In the genomic region with DNA sequence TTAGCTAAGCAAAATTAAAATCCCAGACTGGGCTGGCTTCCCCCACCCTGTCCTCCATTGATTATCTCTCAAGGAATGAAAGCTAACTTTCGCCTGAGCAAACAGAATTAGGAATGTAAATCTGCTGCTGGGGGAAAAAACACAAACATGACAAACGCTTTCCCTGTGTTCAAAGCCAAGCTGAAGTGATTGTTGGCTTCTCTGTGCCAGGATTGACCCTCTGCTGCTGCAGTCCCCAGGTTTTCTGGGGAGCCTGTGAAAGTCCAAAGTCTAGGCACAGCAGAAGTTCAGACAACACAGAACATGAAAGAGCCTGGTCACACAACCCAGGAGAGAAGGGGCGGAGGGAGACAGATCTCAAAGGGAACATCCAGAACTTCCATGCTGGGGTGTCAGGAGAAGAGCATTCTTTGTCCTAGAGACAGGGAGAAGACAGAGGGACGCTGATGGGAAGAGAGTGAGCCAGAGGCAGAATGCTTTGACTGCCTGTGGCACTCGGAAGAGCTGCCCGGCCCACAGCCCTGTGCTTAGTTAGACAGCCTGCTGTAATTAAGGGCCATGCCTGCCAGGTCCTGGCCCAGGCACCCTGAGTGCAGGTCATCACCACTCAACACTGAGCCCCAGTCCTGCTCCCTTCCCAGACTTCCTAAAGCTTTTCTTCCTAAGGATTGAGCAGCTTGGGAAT, we compare ENCODE assay signal across 15 cellular contexts. TPM values are rescaled to one million over a fixed set of nuclear protein-coding genes. Genes with fewer than 3 reads are reported as not detected.
DNase-seq lines count a peak whose midpoint lies in the region; ATAC-seq and TF ChIP-seq lines count a peak whose summit lies in the region.
"Had no signal": no experiment of that assay in that cellular context is flagged by ENCODE, and none has a peak within 500 bp of the region (broad histone marks: within the 10 kb centered on the region; RNA-seq: fewer than 3 reads in every experiment).

No MANE protein-coding gene starts in this region.

- H3K9ac ChIP-seq in BLaER1 treated with 17β-estradiol and CSF1 and Interleukin-3, amounts not matched to agents 10 nM and 100 nM: peak overlapping the region in 4 of 11 experiments; percentile 27 to 48 (median 33); a peak in 6 of 22 replicates

- TF ChIP-seq CTCF in GM23338 (conservative IDR thresholded peaks at IDR 0.05; ENCODE audit: low read depth in 2 of 2): no peak

- peak overlapping the region; percentile 70 for H3K27ac Mint-ChIP-seq in GM23338
- peak overlapping the region; percentile 74 for H3K27ac Mint-ChIP-seq in central memory CD8-positive, alpha-beta T cell (ENCODE audit: low read depth)
- H3K27ac Mint-ChIP-seq in naive thymus-derived CD8-positive, alpha-beta T cell: peak overlapping the region; percentile 53 to 92 (median 80)

- peaks cover 51% of the 10 kb centered on the region for H3K4me1 Mint-ChIP-seq in GM23338
- peaks cover 74% of the 10 kb centered on the region for H3K4me1 Mint-ChIP-seq in central memory CD8-positive, alpha-beta T cell
- peaks cover 54 to 89% (median 86%) of the 10 kb centered on the region in 4 donors for H3K4me1 Mint-ChIP-seq in naive thymus-derived CD8-positive, alpha-beta T cell

- POLR2A ChIA-PET in naive thymus-derived CD8-positive, alpha-beta T cell (lab: Charles Lee): interaction anchor here (0.7 to 14.2 kb wide), 5 partner anchors 9 to 61 kb away, joined by 3 to 352 read pairs (median 3); partner anchors contain the start of gene PIK3IP1

- peak overlapping the region; percentile 2; the same call in 1 of the 3 replicates for H3K4me3 Mint-ChIP-seq in GM23338
- H3K4me3 Mint-ChIP-seq in central memory CD8-positive, alpha-beta T cell: no peak overlapping the region
- peak overlapping the region in 5 of 10 donors; percentile 25 to 45 (median 27) for H3K4me3 Mint-ChIP-seq in naive thymus-derived CD8-positive, alpha-beta T cell

- peaks cover 4% of the 10 kb centered on the region for H3F3A ChIP-seq in GM23338 (replicated peaks; ENCODE audit: low read depth)

- peaks cover 58% of the 10 kb centered on the region for H3K79me2 ChIP-seq in GM23338 (replicated peaks; ENCODE audit: insufficient read depth)

- H3K27me3 Mint-ChIP-seq in GM23338 (ENCODE audit: insufficient read depth, low read depth, poor library complexity): peaks cover 25% of the 10 kb centered on the region
- H3K27me3 Mint-ChIP-seq in central memory CD8-positive, alpha-beta T cell: no peaks in the 10 kb centered on the region
- H3K27me3 Mint-ChIP-seq in naive thymus-derived CD8-positive, alpha-beta T cell: no peaks in the 10 kb centered on the region

- DNase-seq in GM23338 (ENCODE audit: low spot score): no peak
- DNase-seq in central memory CD8-positive, alpha-beta T cell (ENCODE audit: low spot score in 2 of 2): no peak
- no peak for DNase-seq in naive thymus-derived CD8-positive, alpha-beta T cell
- no peak for DNase-seq in hepatic stellate cell (ENCODE audit: low spot score)
- no peak for DNase-seq in germinal center (ENCODE audit: low spot score)
- no peak for DNase-seq in AML-193 (lab: John Stamatoyannopoulos, UW)
- DNase-seq in stimulated activated CD4-positive, alpha-beta T cell treated with anti-CD3 and anti-CD28 coated beads, Interleukin-4, amount 100 ng/mL, for 1 hour: no peak
- DNase-seq: mucosa of descending colon; NCI-H226; OCI-M1; stimulated activated CD4-positive, alpha-beta T cell treated with anti-CD3 and anti-CD28 coated beads, Interleukin-1b, Interleukin-23, amount 100 ng/mL, for 48 hours; uterus had no signal

- no peak for ATAC-seq in GM23338
- no peak for ATAC-seq in central memory CD8-positive, alpha-beta T cell (replicated peaks; ENCODE audit: extremely low read depth, poor library complexity, severe bottlenecking)
- no peak for ATAC-seq in naive thymus-derived CD8-positive, alpha-beta T cell
- ATAC-seq: activated CD4-positive, CD25-positive, alpha-beta regulatory T cell treated with anti-CD3 and anti-CD28 coated beads, Interleukin-2, amount 50 U/mL, for 24 hours; mucosa of descending colon had no signal

- peaks cover 82 to 100% (median 99%) of the 10 kb centered on the region in 11 experiments; a peak in 21 of 22 replicates for H4K20me1 ChIP-seq in BLaER1 treated with 17β-estradiol and CSF1 and Interleukin-3, amounts not matched to agents 10 nM and 100 nM
- H4K20me1 ChIP-seq in GM23338 (replicated peaks; ENCODE audit: insufficient read depth): peaks cover 39% of the 10 kb centered on the region

- H3K27ac ChIP-seq in BLaER1 treated with 17β-estradiol and CSF1 and Interleukin-3, amounts not matched to agents 10 nM and 100 nM: no peak overlapping the region; a peak in 1 of 22 replicates
- peak overlapping the region; percentile 76; the same call in 1 of the 2 replicates for H3K27ac ChIP-seq in GM23338 (ENCODE audit: low read depth)
- H3K27ac ChIP-seq: C4-2B, uterus had no signal

- H3K4me2 ChIP-seq in BLaER1 treated with 17β-estradiol and CSF1 and Interleukin-3, amounts not matched to agents 10 nM and 100 nM: peak overlapping the region in 8 of 11 experiments; percentile 1 to 99 (median 14); a peak in 4 of 22 replicates
- H3K4me2 ChIP-seq in GM23338: no peak overlapping the region

- no peaks in the 10 kb centered on the region for H3K9me3 ChIP-seq in BLaER1 treated with 17β-estradiol and CSF1 and Interleukin-3, amounts not matched to agents 10 nM and 100 nM (replicated peaks in 1 of 11)
- H3K9me3 ChIP-seq: mucosa of descending colon, uterus had no signal

- peaks cover 98% of the 10 kb centered on the region for H3K36me3 Mint-ChIP-seq in GM23338 (ENCODE audit: low read depth)
- peaks cover 49% of the 10 kb centered on the region for H3K36me3 Mint-ChIP-seq in central memory CD8-positive, alpha-beta T cell (ENCODE audit: insufficient read depth)
- peaks cover 0 to 85% (median 7%) of the 10 kb centered on the region in 3 donors for H3K36me3 Mint-ChIP-seq in naive thymus-derived CD8-positive, alpha-beta T cell

- peaks cover 80 to 100% (median 97%) of the 10 kb centered on the region in 11 experiments for H3K36me3 ChIP-seq in BLaER1 treated with 17β-estradiol and CSF1 and Interleukin-3, amounts not matched to agents 10 nM and 100 nM
- peaks cover 26% of the 10 kb centered on the region for H3K36me3 ChIP-seq in GM23338 (ENCODE audit: insufficient read depth)
- H3K36me3 ChIP-seq: uterus had no signal

- peaks cover 52 to 78% (median 66%) of the 10 kb centered on the region in 10 experiments for H3K4me1 ChIP-seq in BLaER1 treated with 17β-estradiol and CSF1 and Interleukin-3, amounts not matched to agents 10 nM and 100 nM
- H3K4me1 ChIP-seq in GM23338 (ENCODE audit: insufficient read depth): peaks cover 24% of the 10 kb centered on the region

- H3K9me2 ChIP-seq in GM23338 (ENCODE audit: insufficient read depth): no peaks in the 10 kb centered on the region

- H3K27me3 ChIP-seq in BLaER1 treated with 17β-estradiol and CSF1 and Interleukin-3, amounts not matched to agents 10 nM and 100 nM: no peaks in the 10 kb centered on the region
- H3K27me3 ChIP-seq in GM23338 (ENCODE audit: insufficient read depth): no peaks in the 10 kb centered on the region
- H3K27me3 ChIP-seq: uterus had no signal

- no peak overlapping the region for H2AFZ ChIP-seq in GM23338

- no peaks in the 10 kb centered on the region for H3K9me3 Mint-ChIP-seq in GM23338
- no peaks in the 10 kb centered on the region for H3K9me3 Mint-ChIP-seq in central memory CD8-positive, alpha-beta T cell
- no peaks in the 10 kb centered on the region for H3K9me3 Mint-ChIP-seq in naive thymus-derived CD8-positive, alpha-beta T cell

- H3K4me3 ChIP-seq in BLaER1 treated with 17β-estradiol and CSF1 and Interleukin-3, amounts not matched to agents 10 nM and 100 nM: no peak overlapping the region
- no peak overlapping the region for H3K4me3 ChIP-seq in GM23338
- H3K4me3 ChIP-seq: mucosa of descending colon, uterus had no signal

TF ChIP-seq in GM23338, 12 proteins besides CTCF, POLR2A, EP300 and RAD21:
- TF ChIP-seq ZNF114 (CRISPR knock-in tag; IDR thresholded peaks at IDR 0.05): no peak
- TF ChIP-seq POLR2AphosphoS5 (IDR thresholded peaks at IDR 0.05; ENCODE audit: low read depth): no peak

RNA-seq across cellular contexts. Expression of gene PATZ1, which starts 6.9 kb away (rescaled TPM):
- 51.5 and 56.8 TPM in 2 replicates for total RNA-seq in GM23338 (2014; rRNA removed; shearing (Covaris generic))
- 22.0 and 23.2 TPM in 2 replicates for polyA plus RNA-seq in GM23338 (2016; fragmentation: Nextera tagmentation; extraction: Ambion mirVana)
- total RNA-seq in naive thymus-derived CD8-positive, alpha-beta T cell: 10 to 100 TPM; 66.9 to 70.6 TPM
- polyA plus RNA-seq in naive thymus-derived CD8-positive, alpha-beta T cell: 10 to 100 TPM; 17.8 to 34.2 (median 19.0) TPM

RNA-seq across cellular contexts. Expression of gene PIK3IP1, which starts 47.0 kb away (rescaled TPM):
- 1.6 and 2.2 TPM in 2 replicates for total RNA-seq in GM23338 (2014; rRNA removed; shearing (Covaris generic))
- 1.1 and 1.5 TPM in 2 replicates for polyA plus RNA-seq in GM23338 (2016; fragmentation: Nextera tagmentation; extraction: Ambion mirVana)
- 100 to 1,000 TPM; 730 to 741 TPM for total RNA-seq in naive thymus-derived CD8-positive, alpha-beta T cell
- polyA plus RNA-seq in naive thymus-derived CD8-positive, alpha-beta T cell: 100 to 1,000 TPM; 530 to 963 (median 585) TPM

Comparison
In these comparisons a context has a peak if more than half of its experiments do, and no peak if none do; other contexts are left out.
1. RNA of gene PIK3IP1, which starts 47.0 kb away (total RNA-seq): 730 to 741 TPM in naive thymus-derived CD8-positive, alpha-beta T cell; 1.6 to 2.2 TPM in GM23338; every median in the first group is over 100 times any median in the second.
2. Peak in every context shown above with its lines, with median percentiles within 50 percentile points of each other: H3K27ac Mint-ChIP-seq.